26 cellular contexts compared by ENCODE assay signal in genomic region chr13:37263881-37264280, GRCh38.
"Had no signal": no experiment of that assay in that cellular context is flagged by ENCODE, and none has a peak within 500 bp of the region (broad histone marks: within the 10 kb centered on the region; RNA-seq: fewer than 3 reads in every experiment).

No MANE protein-coding gene starts in this region.

- H3K4me1 ChIP-seq: psoas muscle, suprapubic skin, transverse colon, upper lobe of right lung, vagina had no signal

- H3K9me3 ChIP-seq: ovary, upper lobe of right lung had no signal

- ATAC-seq: effector memory CD8-positive, alpha-beta T cell; left lobe of liver; naive thymus-derived CD4-positive, alpha-beta T cell; psoas muscle; right cardiac atrium; stimulated activated naive CD8-positive, alpha-beta T cell treated with anti-CD3 and anti-CD28 coated beads, Interleukin-15, amount 100 ng/mL, for 72 hours; upper lobe of right lung had no signal

- H3K36me3 ChIP-seq: ovary, sigmoid colon, suprapubic skin, transverse colon, upper lobe of right lung, vagina had no signal

- H3K4me3 ChIP-seq: lung, ovary, psoas muscle, sigmoid colon, suprapubic skin, transverse colon, upper lobe of right lung, vagina had no signal

- H3K27ac Mint-ChIP-seq: effector memory CD8-positive, alpha-beta T cell; immature natural killer cell; memory B cell; naive thymus-derived CD4-positive, alpha-beta T cell; nephron; stimulated activated naive CD8-positive, alpha-beta T cell treated with anti-CD3 and anti-CD28 coated beads, Interleukin-15, amount 100 ng/mL, for 72 hours had no signal

- H3K27me3 ChIP-seq: ovary, sigmoid colon, suprapubic skin, transverse colon, upper lobe of right lung, vagina had no signal

- H3K4me3 Mint-ChIP-seq: effector memory CD8-positive, alpha-beta T cell; immature natural killer cell; memory B cell; naive thymus-derived CD4-positive, alpha-beta T cell; nephron; stimulated activated naive CD8-positive, alpha-beta T cell treated with anti-CD3 and anti-CD28 coated beads, Interleukin-15, amount 100 ng/mL, for 72 hours had no signal

- H3K27me3 Mint-ChIP-seq: effector memory CD8-positive, alpha-beta T cell; memory B cell; naive thymus-derived CD4-positive, alpha-beta T cell; stimulated activated naive CD8-positive, alpha-beta T cell treated with anti-CD3 and anti-CD28 coated beads, Interleukin-15, amount 100 ng/mL, for 72 hours had no signal

- H3K36me3 Mint-ChIP-seq: immature natural killer cell, memory B cell had no signal

- DNase-seq: cerebellar nuclear complex; cortex of kidney; effector memory CD8-positive, alpha-beta T cell; immature natural killer cell; islet precursor cell; midbrain; naive thymus-derived CD4-positive, alpha-beta T cell; occipital lobe; ovary; posterior cingulate gyrus; psoas muscle; right cardiac atrium; sigmoid colon; stimulated activated CD4-positive, alpha-beta T cell treated with anti-CD3 and anti-CD28 coated beads, Interleukin-15, amount 100 ng/mL, for 24 hours; stimulated activated CD4-positive, alpha-beta T cell treated with anti-CD3 and anti-CD28 coated beads, Interleukin-2, amount 100 ng/mL, for 48 hours; stimulated activated CD8-positive, alpha-beta memory T cell treated with anti-CD3 and anti-CD28 coated beads, Interleukin-4, amount 100 ng/mL, for 48 hours; stimulated activated naive CD4-positive, alpha-beta T cell; stimulated activated naive CD8-positive, alpha-beta T cell treated with anti-CD3 and anti-CD28 coated beads, Interleukin-15, amount 100 ng/mL, for 72 hours; transverse colon; upper lobe of right lung had no signal

- H3K27ac ChIP-seq: ovary, psoas muscle, sigmoid colon, suprapubic skin, transverse colon, upper lobe of right lung, vagina had no signal

- H3K4me1 Mint-ChIP-seq: immature natural killer cell; memory B cell; naive thymus-derived CD4-positive, alpha-beta T cell; nephron; stimulated activated naive CD8-positive, alpha-beta T cell treated with anti-CD3 and anti-CD28 coated beads, Interleukin-15, amount 100 ng/mL, for 72 hours had no signal
